14 cellular contexts compared by ENCODE assay signal in the genomic region with DNA sequence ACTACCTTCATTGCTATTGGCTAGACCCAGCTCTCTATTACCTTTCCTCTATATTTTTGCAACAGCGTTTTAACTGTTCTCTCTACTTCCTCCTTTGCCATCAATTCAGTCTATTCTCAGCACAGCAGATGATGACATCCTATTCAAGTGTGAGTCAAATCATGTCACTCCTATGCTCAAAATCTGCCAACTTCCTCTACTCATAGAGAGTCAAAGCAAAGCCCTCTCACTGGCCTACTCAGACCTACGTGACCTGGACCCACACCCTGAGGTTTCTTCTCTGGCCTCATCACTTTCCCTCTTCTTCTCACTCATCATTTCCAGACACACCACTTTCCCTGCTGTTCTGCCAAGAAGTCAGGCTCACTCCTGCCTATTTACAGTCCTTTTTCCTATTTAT.
DNase-seq lines count a peak whose midpoint lies in the region; ATAC-seq, FAIRE-seq and TF ChIP-seq lines count a peak whose summit lies in the region.
"Had no signal": no experiment of that assay in that cellular context is flagged by ENCODE, and none has a peak within 500 bp of the region (broad histone marks: within the 10 kb centered on the region; RNA-seq: fewer than 3 reads in every experiment).

No MANE protein-coding gene starts in this region.

- no peak for TF ChIP-seq CTCF in heart right ventricle (IDR thresholded peaks at IDR 0.05)
- TF ChIP-seq CTCF in left ventricle myocardium inferior (IDR thresholded peaks at IDR 0.05; ENCODE audit: borderline replicate concordance): no peak
- no peak for TF ChIP-seq CTCF in bronchial epithelial cell (IDR thresholded peaks at IDR 0.05; ENCODE audit: insufficient read depth, low read length, severe bottlenecking)

- H3K27me3 ChIP-seq in heart right ventricle: no peaks in the 10 kb centered on the region
- no peaks in the 10 kb centered on the region for H3K27me3 ChIP-seq in left ventricle myocardium inferior (ENCODE audit: low read depth)
- no peaks in the 10 kb centered on the region for H3K27me3 ChIP-seq in bronchial epithelial cell (ENCODE audit: control insufficient read depth, insufficient read depth, low read length)
- H3K27me3 ChIP-seq: thyroid gland had no signal

- 69 to 70% methylated on average over 2 of the region's 2 CpGs for WGBS in heart right ventricle, 2 donors

- ATAC-seq in heart right ventricle: peak in 5 of 8 donors; percentile 9 to 86 (median 63)
- ATAC-seq in HG03565 (IDR thresholded peaks at IDR 0.05; ENCODE audit: unreplicated experiment): peak; percentile 74
- ATAC-seq in GM19324 (IDR thresholded peaks at IDR 0.05; ENCODE audit: low FRiP score, unreplicated experiment): no peak
- ATAC-seq: Panc1 had no signal

- H3K9me3 ChIP-seq in heart right ventricle (no peaks in the 10 kb centered on the region), left ventricle myocardium inferior (replicated peaks) (no peaks in the 10 kb centered on the region)
- H3K9me3 ChIP-seq: thyroid gland had no signal

- H3K36me3 ChIP-seq in heart right ventricle (no peaks in the 10 kb centered on the region), left ventricle myocardium inferior (peaks cover 4% of the 10 kb centered on the region), bronchial epithelial cell (ENCODE audit: control insufficient read depth, insufficient read depth, low read length) (no peaks in the 10 kb centered on the region)
- H3K36me3 ChIP-seq: thyroid gland had no signal

- H3K4me3 ChIP-seq in heart right ventricle (no peak overlapping the region), left ventricle myocardium inferior (no peak overlapping the region), bronchial epithelial cell (ENCODE audit: low read depth, low read length) (no peak overlapping the region)
- H3K4me3 ChIP-seq: skin epidermis, thyroid gland had no signal

- H3K27ac ChIP-seq in heart right ventricle (peak overlapping the region in 1 of 10 donors; percentile 40), left ventricle myocardium inferior (replicated peaks) (no peak overlapping the region)
- H3K27ac ChIP-seq: C4-2B, thyroid gland had no signal

- peak; percentile 92 for FAIRE-seq in bronchial epithelial cell (lab: Jason Lieb, UNC)
- FAIRE-seq: kidney had no signal

- DNase-seq in heart right ventricle: no peak
- no peak for DNase-seq in left ventricle myocardium inferior
- DNase-seq in bronchial epithelial cell (ENCODE audit: low read depth): peak; percentile 95
- DNase-seq in stromal cell of bone marrow (ENCODE audit: low read depth): peak; percentile 87
- no peak for DNase-seq in nucleus accumbens (lab: John Stamatoyannopoulos, UW)
- no peak for DNase-seq in 8988T
- DNase-seq: cortex of kidney, kidney, thyroid gland had no signal

- intact Hi-C loops in heart right ventricle (cut with DNase I) (no loop called here), left ventricle myocardium inferior (cut with micrococcal nuclease) (no loop called here)

- H3K4me1 ChIP-seq in heart right ventricle (peaks cover 0 to 9% (median 0%) of the 10 kb centered on the region in 9 donors), left ventricle myocardium inferior (no peaks in the 10 kb centered on the region)
- H3K4me1 ChIP-seq: thyroid gland had no signal

Comparison
In these comparisons a context has a peak if more than half of its experiments do, and no peak if none do; other contexts are left out.
1. DNase-seq: peak in bronchial epithelial cell (single experiment) and stromal cell of bone marrow (single experiment); none in heart right ventricle (0 of 2), left ventricle myocardium inferior (single experiment), nucleus accumbens (0 of 56) and 8988T (single experiment).